In genomic region chr2:127241184-127241583, GRCh38 we compare ENCODE assay signal across 10 cellular contexts. TPM values are rescaled to one million over a fixed set of nuclear protein-coding genes. Genes with fewer than 3 reads are reported as not detected.
"Had no signal": no experiment of that assay in that cellular context is flagged by ENCODE, and none has a peak within 500 bp of the region (broad histone marks: within the 10 kb centered on the region; RNA-seq: fewer than 3 reads in every experiment).

No MANE protein-coding gene starts in this region.

RNA-seq across cellular contexts. Expression of gene CYP27C1, which starts 21.1 kb away (rescaled TPM):
- total RNA-seq: activated B cell treated with CpG ODN at 0.5 μM for 24 hours; activated CD4-positive, alpha-beta memory T cell treated with anti-CD3 and anti-CD28 coated beads for 36 hours; activated CD4-positive, alpha-beta T cell treated with anti-CD3 and anti-CD28 coated beads, Interleukin-2, amount 10 ng/mL, durations not matched to agents 24 days and 14 days; activated CD8-positive, alpha-beta T cell treated with anti-CD3 and anti-CD28 coated beads for 36 hours; activated naive CD8-positive, alpha-beta T cell treated with anti-CD3 and anti-CD28 coated beads, Interleukin-2, amount 10 ng/mL, durations not matched to agents 7 days and 5 days; activated T-cell treated with anti-CD3 and anti-CD28 coated beads, Interleukin-2, amount 50 U/mL, for 4 hours; activated T-cell treated with anti-CD3 and anti-CD28 coated beads, Interleukin-2, amount 50 U/mL, for 72 hours; activated T-helper 1 cell treated with anti-CD3 and anti-CD28 coated beads, Interleukin-12 subunit alpha, Interleukin-12 subunit beta, Interleukin-2, Interleukin-4 antibody, amounts not matched to agents 30 ng/mL and 10 ng/mL and 1 ng/mL, durations not matched to agents 14 hours and 24 hours and 36 hours; activated T-helper 2 cell treated with anti-CD3 and anti-CD28 coated beads, Interferon-gamma antibody, Interleukin-2, Interleukin-4, amounts not matched to agents 10 μg/mL and 5 μg/mL and 100 μg/mL, durations not matched to agents 14 hours and 24 hours and 36 hours; ascending aorta had no signal
